Comparison of ENCODE assay signal across 14 cellular contexts in the genomic region with DNA sequence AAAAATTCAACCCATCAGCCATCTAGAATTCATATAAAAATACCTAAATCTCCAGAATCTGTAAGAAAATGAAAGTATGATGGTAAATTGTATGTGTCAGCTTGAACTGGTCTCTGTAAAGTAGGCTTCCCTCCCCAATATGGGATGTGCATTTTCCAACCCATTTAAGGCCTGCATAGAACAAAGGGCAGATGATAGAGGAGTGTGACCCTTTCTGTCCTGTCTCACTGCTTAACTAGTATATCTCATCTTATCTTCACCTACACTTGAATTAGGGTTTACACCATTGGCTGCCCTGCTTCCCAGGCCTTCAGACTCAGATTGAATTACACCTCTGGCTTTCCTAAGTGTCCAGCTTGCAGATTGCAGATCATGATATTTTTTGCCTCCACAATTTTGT. TPM values are rescaled to one million over a fixed set of nuclear protein-coding genes. Genes with fewer than 3 reads are reported as not detected.
"Had no signal": no experiment of that assay in that cellular context is flagged by ENCODE, and none has a peak within 500 bp of the region (broad histone marks: within the 10 kb centered on the region; RNA-seq: fewer than 3 reads in every experiment).

No MANE protein-coding gene starts in this region.

RNA-seq across cellular contexts. Expression of gene TRIM77, which starts 40.7 kb away (rescaled TPM):
- total RNA-seq: activated B cell treated with CpG ODN at 0.5 μM for 24 hours; activated CD4-positive, alpha-beta memory T cell treated with anti-CD3 and anti-CD28 coated beads for 36 hours; activated CD4-positive, alpha-beta memory T cell treated with anti-CD3 and anti-CD28 coated beads, Interleukin-2, amount 10 ng/mL, durations not matched to agents 7 days and 5 days; activated CD4-positive, alpha-beta T cell treated with anti-CD3 and anti-CD28 coated beads for 36 hours; activated CD4-positive, alpha-beta T cell treated with anti-CD3 and anti-CD28 coated beads, Interleukin-2, amount 10 ng/mL, durations not matched to agents 24 days and 14 days; activated CD4-positive, alpha-beta T cell treated with anti-CD3 and anti-CD28 coated beads, Interleukin-2, amount 10 ng/mL, durations not matched to agents 7 days and 5 days; activated CD8-positive, alpha-beta memory T cell treated with anti-CD3 and anti-CD28 coated beads for 36 hours; activated CD8-positive, alpha-beta memory T cell treated with anti-CD3 and anti-CD28 coated beads, Interleukin-2, amount 10 ng/mL, durations not matched to agents 7 days and 5 days; activated CD8-positive, alpha-beta T cell treated with anti-CD3 and anti-CD28 coated beads for 36 hours; activated CD8-positive, alpha-beta T cell treated with anti-CD3 and anti-CD28 coated beads, Interleukin-2, amount 10 ng/mL, durations not matched to agents 7 days and 5 days; T-helper 1 cell treated with Interleukin-12 subunit alpha and Interleukin-12 subunit beta and Interleukin-4 antibody, amounts not matched to agents 30 ng/mL and 1 ng/mL, for 36 hours; T-helper 17 cell; T-helper 2 cell treated with Interferon-gamma antibody and Interleukin-4, amounts not matched to agents 100 ng/mL and 5 ng/mL, for 36 hours; WTC11 had no signal

RNA-seq across cellular contexts. Expression of gene TRIM49, which starts 57.6 kb away (rescaled TPM):
- total RNA-seq: activated B cell treated with CpG ODN at 0.5 μM for 24 hours; activated CD4-positive, alpha-beta memory T cell treated with anti-CD3 and anti-CD28 coated beads for 36 hours; activated CD4-positive, alpha-beta memory T cell treated with anti-CD3 and anti-CD28 coated beads, Interleukin-2, amount 10 ng/mL, durations not matched to agents 7 days and 5 days; activated CD4-positive, alpha-beta T cell treated with anti-CD3 and anti-CD28 coated beads for 36 hours; activated CD4-positive, alpha-beta T cell treated with anti-CD3 and anti-CD28 coated beads, Interleukin-2, amount 10 ng/mL, durations not matched to agents 24 days and 14 days; activated CD4-positive, alpha-beta T cell treated with anti-CD3 and anti-CD28 coated beads, Interleukin-2, amount 10 ng/mL, durations not matched to agents 7 days and 5 days; activated CD8-positive, alpha-beta memory T cell treated with anti-CD3 and anti-CD28 coated beads for 36 hours; activated CD8-positive, alpha-beta memory T cell treated with anti-CD3 and anti-CD28 coated beads, Interleukin-2, amount 10 ng/mL, durations not matched to agents 7 days and 5 days; activated CD8-positive, alpha-beta T cell treated with anti-CD3 and anti-CD28 coated beads for 36 hours; activated CD8-positive, alpha-beta T cell treated with anti-CD3 and anti-CD28 coated beads, Interleukin-2, amount 10 ng/mL, durations not matched to agents 7 days and 5 days; T-helper 1 cell treated with Interleukin-12 subunit alpha and Interleukin-12 subunit beta and Interleukin-4 antibody, amounts not matched to agents 30 ng/mL and 1 ng/mL, for 36 hours; T-helper 17 cell; T-helper 2 cell treated with Interferon-gamma antibody and Interleukin-4, amounts not matched to agents 100 ng/mL and 5 ng/mL, for 36 hours; WTC11 had no signal
